In the genomic region with DNA sequence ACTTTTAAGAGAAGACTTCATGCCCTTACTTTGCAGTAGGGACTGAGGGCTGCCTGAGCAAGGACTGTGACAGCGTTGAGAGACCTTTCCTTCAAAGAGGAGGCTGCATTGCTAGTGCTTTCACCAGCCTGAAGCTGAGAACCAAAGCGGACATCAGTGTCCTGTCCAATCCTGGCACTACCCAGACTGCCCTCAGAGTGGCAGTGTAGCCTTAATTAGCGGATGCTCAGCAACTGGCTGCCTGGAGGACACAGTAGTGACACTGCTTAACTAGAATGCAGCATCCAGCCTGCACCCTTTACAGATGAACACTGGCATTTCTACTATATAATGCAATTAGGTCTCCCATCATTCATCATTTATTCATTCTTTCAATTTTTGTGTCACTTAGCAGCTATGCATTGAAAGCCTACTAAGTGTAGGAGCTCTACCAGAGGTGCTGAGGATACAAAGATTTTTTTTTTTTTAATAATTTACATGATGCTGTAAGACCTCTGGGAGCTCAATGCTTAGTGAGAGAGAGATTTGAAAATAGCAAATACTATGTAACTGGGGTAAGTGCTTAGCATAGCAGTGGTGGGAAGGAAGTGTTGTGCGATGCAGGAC, we compare ENCODE assay signal across 8 cellular contexts. TPM values are rescaled to one million over a fixed set of nuclear protein-coding genes. Genes with fewer than 3 reads are reported as not detected.
DNase-seq lines count a peak whose midpoint lies in the region; ATAC-seq and TF ChIP-seq lines count a peak whose summit lies in the region.

No MANE protein-coding gene starts in this region.

- H3K36me3 Mint-ChIP-seq in activated CD4-positive, alpha-beta memory T cell treated with anti-CD3 and anti-CD28 coated beads, Interleukin-2, amount 10 ng/mL, durations not matched to agents 7 days and 5 days (ENCODE audit: low read depth): no peaks in the 10 kb centered on the region
- H3K36me3 Mint-ChIP-seq in endodermal cell (ENCODE audit: low read depth): no peaks in the 10 kb centered on the region

- CTCF ChIA-PET in activated CD4-positive, alpha-beta memory T cell treated with anti-CD3 and anti-CD28 coated beads, Interleukin-2, amount 10 ng/mL, durations not matched to agents 7 days and 5 days (lab: Charles Lee): interaction anchor here (0.8 to 3.5 kb wide), 18 partner anchors 9 to 504 kb away, joined by 3 to 42 read pairs (median 5); no protein-coding TSS in a partner anchor

- H2BK120ac ChIP-seq in mesendoderm (ENCODE audit: low read depth, low read length): no peak overlapping the region

- H3K27me3 ChIP-seq in endodermal cell (ENCODE audit: control insufficient read depth, insufficient read depth, low read length, poor library complexity, severe bottlenecking) (peaks cover 25% of the 10 kb centered on the region), mesendoderm (ENCODE audit: insufficient read depth, low read length, poor library complexity) (no peaks in the 10 kb centered on the region)

- no peak overlapping the region for H3K27ac Mint-ChIP-seq in activated CD4-positive, alpha-beta memory T cell treated with anti-CD3 and anti-CD28 coated beads, Interleukin-2, amount 10 ng/mL, durations not matched to agents 7 days and 5 days
- H3K27ac Mint-ChIP-seq in endodermal cell: no peak overlapping the region

- H3K9ac ChIP-seq in endodermal cell (ENCODE audit: extremely low read depth, low read length, poor library complexity, severe bottlenecking) (no peak overlapping the region), mesendoderm (ENCODE audit: low read length) (no peak overlapping the region)

- no peak overlapping the region for H2BK15ac ChIP-seq in mesendoderm (replicated peaks; ENCODE audit: low read depth)

- H3K36me3 ChIP-seq in endodermal cell (ENCODE audit: control insufficient read depth, insufficient read depth, low read length) (no peaks in the 10 kb centered on the region), mesendoderm (ENCODE audit: control insufficient read depth, insufficient read depth, low read length) (no peaks in the 10 kb centered on the region)

- no peaks in the 10 kb centered on the region for H3K79me2 ChIP-seq in mesendoderm (ENCODE audit: control insufficient read depth, insufficient read depth, low read length)

- H3K4me1 ChIP-seq in endodermal cell (ENCODE audit: control insufficient read depth, insufficient read depth, low read length) (peaks cover 3% of the 10 kb centered on the region), mesendoderm (ENCODE audit: control insufficient read depth, low read depth, low read length) (peaks cover 4% of the 10 kb centered on the region)

- peak; percentile 94 for TF ChIP-seq CTCF in endodermal cell (conservative IDR thresholded peaks at IDR 0.05)

- H3K4me3 ChIP-seq in endodermal cell (ENCODE audit: low read length) (no peak overlapping the region), mesendoderm (ENCODE audit: low read length) (no peak overlapping the region)

- ATAC-seq in GM21360 (IDR thresholded peaks at IDR 0.05; ENCODE audit: unreplicated experiment) (peak; percentile 95), HG03575 (IDR thresholded peaks at IDR 0.05; ENCODE audit: extremely low read depth, insufficient number of reproducible peaks, low FRiP score, unreplicated experiment) (peak; percentile 81)

- H3K18ac ChIP-seq in mesendoderm (ENCODE audit: low read length): no peak overlapping the region

- H3K9me3 Mint-ChIP-seq in activated CD4-positive, alpha-beta memory T cell treated with anti-CD3 and anti-CD28 coated beads, Interleukin-2, amount 10 ng/mL, durations not matched to agents 7 days and 5 days: no peaks in the 10 kb centered on the region
- H3K9me3 Mint-ChIP-seq in endodermal cell: no peaks in the 10 kb centered on the region

- 25 to 32% methylated on average over 4 of the region's 4 CpGs for WGBS in endodermal cell (ENCODE audit: insufficient coverage in 1 of 2, insufficient read length in 1 of 2), 2 experiments
- no CpG with 5 or more reads among the region's 4 CpGs for WGBS in mesendoderm (ENCODE audit: extremely low coverage, insufficient coverage, low lambda C conversion rate)

- no peak overlapping the region for H3K23ac ChIP-seq in mesendoderm (ENCODE audit: low read length)

- no peak overlapping the region for H4K5ac ChIP-seq in mesendoderm (ENCODE audit: low read length)

- POLR2A ChIA-PET in activated CD4-positive, alpha-beta memory T cell treated with anti-CD3 and anti-CD28 coated beads, Interleukin-2, amount 10 ng/mL, durations not matched to agents 7 days and 5 days (lab: Charles Lee): interaction anchor here (0.7 to 0.8 kb wide), 2 partner anchors 70 to 549 kb away, joined by 3 to 4 read pairs; a partner anchor contains a TSS

- no peaks in the 10 kb centered on the region for H3K4me1 Mint-ChIP-seq in activated CD4-positive, alpha-beta memory T cell treated with anti-CD3 and anti-CD28 coated beads, Interleukin-2, amount 10 ng/mL, durations not matched to agents 7 days and 5 days
- peaks cover 16% of the 10 kb centered on the region for H3K4me1 Mint-ChIP-seq in endodermal cell

- no peak overlapping the region for H2AK5ac ChIP-seq in mesendoderm (ENCODE audit: low read length)

- H4K8ac ChIP-seq in mesendoderm (ENCODE audit: low read depth, low read length): no peak overlapping the region

- peaks cover 18% of the 10 kb centered on the region for H3K27me3 Mint-ChIP-seq in activated CD4-positive, alpha-beta memory T cell treated with anti-CD3 and anti-CD28 coated beads, Interleukin-2, amount 10 ng/mL, durations not matched to agents 7 days and 5 days
- peaks cover 26% of the 10 kb centered on the region for H3K27me3 Mint-ChIP-seq in endodermal cell (ENCODE audit: insufficient read depth)

- no peaks in the 10 kb centered on the region for H3K9me3 ChIP-seq in endodermal cell (ENCODE audit: control insufficient read depth, low read length)

- no peak overlapping the region for H3K4ac ChIP-seq in mesendoderm (ENCODE audit: low read depth, low read length)

- H3K27ac ChIP-seq in endodermal cell (ENCODE audit: low read depth, low read length): no peak overlapping the region
- H3K27ac ChIP-seq in mesendoderm (ENCODE audit: low read depth, low read length): no peak overlapping the region

- no peak overlapping the region for H2BK5ac ChIP-seq in mesendoderm (ENCODE audit: low read length)

- peak overlapping the region; percentile 26 for H3K56ac ChIP-seq in mesendoderm (ENCODE audit: low read length)

- no peaks in the 10 kb centered on the region for H3K79me1 ChIP-seq in mesendoderm (ENCODE audit: low read length)

- no peak overlapping the region for H3K4me3 Mint-ChIP-seq in activated CD4-positive, alpha-beta memory T cell treated with anti-CD3 and anti-CD28 coated beads, Interleukin-2, amount 10 ng/mL, durations not matched to agents 7 days and 5 days
- H3K4me3 Mint-ChIP-seq in endodermal cell: no peak overlapping the region

- DNase-seq in D341Med (ENCODE audit: low spot score): peak; percentile 75
- DNase-seq in NCI-H748 (lab: John Stamatoyannopoulos, UW; ENCODE audit: unreplicated experiment): peak; percentile 87
- peak; percentile 79 for DNase-seq in activated CD4-positive, alpha-beta memory T cell treated with anti-CD3 and anti-CD28 coated beads, Interleukin-2, amount 10 ng/mL, durations not matched to agents 7 days and 5 days
- peak; percentile 94 for DNase-seq in endodermal cell
- DNase-seq in mesendoderm: peak; percentile 90
- DNase-seq in stimulated activated CD8-positive, alpha-beta memory T cell treated with anti-CD3 and anti-CD28 coated beads, Interleukin-2, amount 100 ng/mL, for 48 hours (ENCODE audit: low read depth in 2 of 2): peak; percentile 24 to 53

- H3K4me2 ChIP-seq in mesendoderm (ENCODE audit: low read length): no peak overlapping the region

RNA-seq across cellular contexts. Expression of a gene that starts 36.9 kb away (rescaled TPM):
- 10 to 100 TPM; 10.7 to 13.5 TPM for total RNA-seq in activated CD4-positive, alpha-beta memory T cell treated with anti-CD3 and anti-CD28 coated beads, Interleukin-2, amount 10 ng/mL, durations not matched to agents 7 days and 5 days
- total RNA-seq in endodermal cell: 10 to 100 TPM; 31.7 to 47.5 TPM
- 37.5 TPM for polyA plus RNA-seq in endodermal cell (2013, experiment 1 of 2)
- polyA plus RNA-seq in endodermal cell (2013, experiment 2 of 2): 32.6 TPM
- 10.0 TPM for polyA plus RNA-seq in mesendoderm (2013, experiment 1 of 2)
- 9.9 TPM for polyA plus RNA-seq in mesendoderm (2013, experiment 2 of 2)

Comparison
In these comparisons a context has a peak if more than half of its experiments do, and no peak if none do; other contexts are left out.
1. DNase-seq: peak in every context shown above with its lines; median percentile 94 in endodermal cell; 90 in mesendoderm; 87 in NCI-H748; 79 in activated CD4-positive, alpha-beta memory T cell treated with anti-CD3 and anti-CD28 coated beads, Interleukin-2, amount 10 ng/mL, durations not matched to agents 7 days and 5 days; 75 in D341Med; 38 in stimulated activated CD8-positive, alpha-beta memory T cell treated with anti-CD3 and anti-CD28 coated beads, Interleukin-2, amount 100 ng/mL, for 48 hours.